In the genomic region with DNA sequence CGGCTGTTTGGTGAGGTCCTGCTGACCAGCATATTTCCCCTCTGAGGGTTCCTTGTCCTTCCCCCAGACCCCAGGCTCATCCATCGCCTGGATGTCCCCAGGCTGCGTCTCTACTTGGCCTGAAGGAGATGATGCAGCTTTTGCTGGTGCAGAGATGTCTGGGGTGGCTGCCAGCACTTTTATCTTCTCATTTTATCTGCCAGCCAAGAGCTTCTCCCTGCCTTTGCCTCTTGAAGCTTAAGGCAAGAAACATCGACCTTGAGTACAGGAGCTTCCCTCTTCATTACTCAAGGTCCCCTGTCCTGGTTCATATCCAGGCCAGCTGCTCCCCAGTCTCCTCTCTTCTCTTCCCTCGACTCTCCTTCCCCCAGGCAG, we compare ENCODE assay signal across 20 cellular contexts. TPM values are rescaled to one million over a fixed set of nuclear protein-coding genes. Genes with fewer than 3 reads are reported as not detected.
DNase-seq lines count a peak whose midpoint lies in the region; ATAC-seq, FAIRE-seq and TF ChIP-seq lines count a peak whose summit lies in the region.
"Had no signal": no experiment of that assay in that cellular context is flagged by ENCODE, and none has a peak within 500 bp of the region (broad histone marks: within the 10 kb centered on the region; RNA-seq: fewer than 3 reads in every experiment).

No MANE protein-coding gene starts in this region.

- CTCF ChIA-PET in HepG2 (lab: Yijun Ruan, JAX; ENCODE audit: low intra/inter-chr PET ratio, low total read pairs): no interaction called here
- CTCF ChIA-PET in H1 (lab: Charles Lee; ENCODE audit: partially characterized antibody): interaction anchor here (0.6 to 2.3 kb wide), 6 partner anchors 9 to 199 kb away, joined by 3 to 10 read pairs (median 3); partner anchors contain the start of genes H6PD and SLC2A7

- no peaks in the 10 kb centered on the region for H3K79me1 ChIP-seq in H1 (ENCODE audit: low read depth, low read length)

- H4K5ac ChIP-seq in H1 (ENCODE audit: insufficient read length, low read depth, low read length): no peak overlapping the region

- H3K79me2 ChIP-seq in HepG2 (ENCODE audit: insufficient read depth, low read length): no peaks in the 10 kb centered on the region
- H3K79me2 ChIP-seq in H1 (ENCODE audit: control insufficient read depth in 1 of 2, insufficient read depth in 2 of 2, low read length in 2 of 2): no peaks in the 10 kb centered on the region

- H3K36me3 ChIP-seq in right lobe of liver (no peaks in the 10 kb centered on the region), HepG2 (replicated peaks in 1 of 2; ENCODE audit: control insufficient read depth in 1 of 2, insufficient read depth in 2 of 2, low read length in 2 of 2) (no peaks in the 10 kb centered on the region), H1 (ENCODE audit: control insufficient read depth in 2 of 4, insufficient read depth in 4 of 4, low read length in 3 of 4) (no peaks in the 10 kb centered on the region)

- H3K4me2 ChIP-seq in HepG2 (ENCODE audit: low read depth, low read length) (no peak overlapping the region), H1 (ENCODE audit: insufficient read depth in 1 of 2, low read depth in 2 of 2, low read length in 2 of 2) (no peak overlapping the region)

- POLR2A ChIA-PET in HepG2 (lab: Yijun Ruan, JAX): interaction anchor here (1.6 kb wide), 1 partner anchor 9 kb away, joined by 4 read pairs; the partner anchor contains the start of gene H6PD
- POLR2A ChIA-PET in H1 (lab: Charles Lee; ENCODE audit: partially characterized antibody): interaction anchor here (0.6 kb wide), 1 partner anchor 10 kb away, joined by 4 read pairs; no protein-coding TSS in a partner anchor

- no peak overlapping the region for H2BK12ac ChIP-seq in H1 (ENCODE audit: low read depth, low read length)

- H3K4me1 ChIP-seq in right lobe of liver (peaks cover 0 to 14% (median 2%) of the 10 kb centered on the region in 4 donors), HepG2 (ENCODE audit: insufficient read depth, low read length) (no peaks in the 10 kb centered on the region), H1 (replicated peaks in 1 of 4; ENCODE audit: control insufficient read depth in 3 of 4, insufficient read depth in 4 of 4, low read length in 3 of 4) (peaks cover 0 to 4% (median 0%) of the 10 kb centered on the region in 4 experiments; a peak in 1 of 7 replicates)

- intact Hi-C loops in right lobe of liver (cut with DNase I) (no loop called here), HepG2 (cut with micrococcal nuclease; ENCODE audit: unreplicated experiment) (no loop called here)

- DNase-seq in right lobe of liver (no peak), HepG2 (ENCODE audit: low spot score) (no peak), M059J (ENCODE audit: low read depth) (peak; percentile 55), H1 (ENCODE audit: low read depth in 1 of 2, low spot score in 2 of 2) (no peak), NCI-H446 (lab: John Stamatoyannopoulos, UW) (no peak)
- DNase-seq: 8988T; DMS53; GOT3; Karpas-422; MM.1S; NCI-H1048; NCI-H1417 treated with DMSO at 0.1 percent for 48 hours; NCI-H187; NCI-H774; NK-92 treated with Interleukin-12 subunit alpha and Interleukin-12 subunit beta, amount 100 ng/mL, for 24 hours had no signal

- BruUV-seq in HepG2 (replicated peaks; lab: Mats Ljungman, UMichigan): no TSS peak

- TF ChIP-seq POLR2A in right lobe of liver (IDR thresholded peaks at IDR 0.05): no peak
- no peak for TF ChIP-seq POLR2A in HepG2 (IDR thresholded peaks at IDR 0.05; ENCODE audit: insufficient read depth in 1 of 2, low read depth in 2 of 2, low read length in 2 of 2)
- TF ChIP-seq POLR2A in H1 (IDR thresholded peaks at IDR 0.05; ENCODE audit: control extremely low read depth in 1 of 2, low read depth in 2 of 2, low read length in 2 of 2): no peak

- 0 out of 2 replicates have a peak overlapping the region, but pooled peaks have one; percentile 43 for H4K8ac ChIP-seq in H1 (ENCODE audit: extremely low read depth, insufficient read depth, low read length)

- H2BK15ac ChIP-seq in H1 (ENCODE audit: low read length): no peak overlapping the region

- H4K91ac ChIP-seq in H1 (replicated peaks; ENCODE audit: insufficient read length, low read length): no peak overlapping the region

- H3K14ac ChIP-seq in H1 (ENCODE audit: insufficient read length): no peak overlapping the region

- TF ChIP-seq EP300 in HepG2 (IDR thresholded peaks at IDR 0.05; ENCODE audit: low read depth in 2 of 2, low read length in 2 of 2) (no peak), HepG2 (CRISPR knock-in tag; IDR thresholded peaks at IDR 0.05; ENCODE audit: borderline replicate concordance) (no peak), H1 (IDR thresholded peaks at IDR 0.05; ENCODE audit: borderline replicate concordance in 1 of 2, low read depth in 2 of 2, low read length in 2 of 2) (no peak)

- H2BK120ac ChIP-seq in H1 (replicated peaks; ENCODE audit: low read depth, low read length): no peak overlapping the region

- H3K27ac ChIP-seq in right lobe of liver (no peak overlapping the region), HepG2 (ENCODE audit: extremely low read length, insufficient read depth, low read length) (no peak overlapping the region), H1 (ENCODE audit: low read depth, low read length) (no peak overlapping the region)

- TF ChIP-seq RAD21 in HepG2 (CRISPR knock-in tag; IDR thresholded peaks at IDR 0.05) (no peak), H1 (IDR thresholded peaks at IDR 0.05 in 1 of 2, conservative IDR thresholded peaks at IDR 0.05 in 1 of 2; ENCODE audit: low read depth in 2 of 2, low read length in 2 of 2) (no peak)

- H2BK20ac ChIP-seq in H1 (ENCODE audit: low read length): no peak overlapping the region

- H3K23ac ChIP-seq in H1 (ENCODE audit: insufficient read length): no peak overlapping the region

- no peak for FAIRE-seq in HepG2 (lab: Jason Lieb, UNC)
- no peak for FAIRE-seq in H1 (lab: Jason Lieb, UNC)
- FAIRE-seq: D721Med, GM12878 had no signal

- H2AK5ac ChIP-seq in H1 (ENCODE audit: low read depth, low read length): no peak overlapping the region

- H3K4me3 ChIP-seq in right lobe of liver (no peak overlapping the region), HepG2 (replicated peaks in 1 of 3; ENCODE audit: insufficient read depth in 1 of 3, low read depth in 2 of 3, low read length in 3 of 3) (no peak overlapping the region), H1 (ENCODE audit: extremely low read depth in 1 of 4, insufficient read depth in 2 of 4, low read depth in 3 of 4, low read length in 4 of 4) (no peak overlapping the region)
- H3K4me3 ChIP-seq: GM12878 had no signal

- no peak overlapping the region for H2AFZ ChIP-seq in HepG2 (ENCODE audit: low read length)
- no peak overlapping the region for H2AFZ ChIP-seq in H1 (ENCODE audit: low read length)

- TF ChIP-seq CTCF in right lobe of liver (IDR thresholded peaks at IDR 0.05) (no peak), HepG2 (CRISPR knock-in tag; IDR thresholded peaks at IDR 0.05) (no peak), H1 (IDR thresholded peaks at IDR 0.05; ENCODE audit: control extremely low read depth in 1 of 3, insufficient read depth in 1 of 3, low read depth in 1 of 3, low read length in 3 of 3) (no peak)

- no peaks in the 10 kb centered on the region for H3K9me3 ChIP-seq in right lobe of liver
- no peaks in the 10 kb centered on the region for H3K9me3 ChIP-seq in HepG2 (ENCODE audit: low read length)
- no peaks in the 10 kb centered on the region for H3K9me3 ChIP-seq in H1 (ENCODE audit: insufficient read depth in 2 of 2, low read depth in 1 of 2, low read length in 1 of 2)

- H3K27me3 ChIP-seq in right lobe of liver (no peaks in the 10 kb centered on the region), HepG2 (ENCODE audit: control insufficient read depth in 1 of 2, insufficient read depth in 2 of 2, low read length in 2 of 2) (peaks cover 1 to 15% of the 10 kb centered on the region in 2 experiments; a peak in 2 of 5 replicates), H1 (replicated peaks in 1 of 4; ENCODE audit: control insufficient read depth in 3 of 4, extremely low read depth in 1 of 4, insufficient read depth in 3 of 4, low read length in 3 of 4) (no peaks in the 10 kb centered on the region)

- in situ Hi-C loops in HepG2 (cut with HindIII; ENCODE audit: extremely low pct_ligation_motif_present, low pct_unique_long_range_greater_than_20kb): no loop called here

- H3K23me2 ChIP-seq in H1 (ENCODE audit: low read depth, low read length): no peaks in the 10 kb centered on the region

- H3K18ac ChIP-seq in H1 (ENCODE audit: extremely low read depth, low read length): peak overlapping the region; percentile 60

- ATAC-seq in right lobe of liver: peak in 3 of 4 donors; percentile 9 to 39 (median 11)
- ATAC-seq in HepG2: no peak
- no peak for ATAC-seq in GM21515 (IDR thresholded peaks at IDR 0.05; ENCODE audit: unreplicated experiment)
- no peak for ATAC-seq in HG03469 (IDR thresholded peaks at IDR 0.05; ENCODE audit: unreplicated experiment)
- ATAC-seq: GM12878, SK-N-SH treated with all-trans-retinoic acid at 6 μM for 48 hours had no signal

- H3K9ac ChIP-seq in HepG2 (ENCODE audit: insufficient read depth, low read depth, low read length) (no peak overlapping the region), H1 (replicated peaks in 1 of 4; ENCODE audit: extremely low read depth in 1 of 4, low read depth in 3 of 4, low read length in 3 of 4) (no peak overlapping the region)

- 75% methylated on average over 4 of the region's 5 CpGs for WGBS in right lobe of liver (ENCODE audit: insufficient coverage, low coverage, low lambda C conversion rate, missing lambda C conversion rate)
- 29% methylated on average over 4 of the region's 5 CpGs for WGBS in HepG2 (ENCODE audit: low lambda C conversion rate)
- WGBS in H1 (ENCODE audit: extremely low coverage in 1 of 2, insufficient coverage in 1 of 2, insufficient read length in 1 of 2, insufficient replicate concordance in 2 of 2, low coverage in 1 of 2, low lambda C conversion rate in 2 of 2, missing lambda C conversion rate in 1 of 2), 2 experiments: 89% methylated on average over 5 of the region's 5 CpGs; no CpG with 5 or more reads in 1 of the 2 experiments

- H3K4ac ChIP-seq in H1 (replicated peaks; ENCODE audit: insufficient read length, low read depth, low read length): no peak overlapping the region

- H3K56ac ChIP-seq in H1 (replicated peaks; ENCODE audit: insufficient read length, low read depth, low read length): no peak overlapping the region

- no peak overlapping the region for H2BK5ac ChIP-seq in H1 (ENCODE audit: low read depth, low read length)

- H4K20me1 ChIP-seq in HepG2 (ENCODE audit: insufficient read depth, low read length) (no peaks in the 10 kb centered on the region), H1 (replicated peaks in 1 of 2; ENCODE audit: control insufficient read depth in 1 of 2, insufficient read depth in 2 of 2, low read length in 2 of 2) (no peaks in the 10 kb centered on the region)

RNA-seq across cellular contexts. Expression of gene H6PD, which starts 9.2 kb away (rescaled TPM):
- 100 to 1,000 TPM; 102 to 158 (median 120) TPM for total RNA-seq in right lobe of liver
- 6.3 and 9.3 TPM in 2 replicates for total RNA-seq in HepG2 (2016; rRNA removed; fragmentation: Illumina TruSeq; extraction: Trizol)
- total RNA-seq in HepG2 (2016; cell fraction: cytosol; rRNA removed; fragmentation: Illumina TruSeq; extraction: Trizol; ENCODE audit: low read depth): 0.79 and 0.81 TPM in 2 replicates
- total RNA-seq in HepG2 (2016; cell fraction: insoluble cytoplasmic fraction; rRNA removed; fragmentation: Illumina TruSeq; extraction: Trizol): 5.4 and 9.4 TPM in 2 replicates
- total RNA-seq in HepG2 (2016; cell fraction: membrane; rRNA removed; fragmentation: Illumina TruSeq; extraction: Trizol): 2.5 TPM in 2 replicates
- total RNA-seq in HepG2 (2016; cell fraction: nucleus; rRNA removed; fragmentation: Illumina TruSeq; extraction: Trizol): 10.0 and 12.1 TPM in 2 replicates
- polyA plus RNA-seq in HepG2 (2011; rRNA removed): 14.1 and 21.5 TPM in 2 replicates
- 13.3 and 14.5 TPM in 2 replicates for polyA plus RNA-seq in HepG2 (2011; cell fraction: cytosol; rRNA removed)
- 26.3 and 26.5 TPM in 2 replicates for polyA plus RNA-seq in HepG2 (2011; cell fraction: nucleus; rRNA removed)
- polyA plus RNA-seq in HepG2 (2012): 10.8 and 11.1 TPM in 2 replicates
- polyA plus RNA-seq in HepG2 (2016; cell fraction: cytosol; fragmentation: Illumina TruSeq; extraction: Trizol; ENCODE audit: low read depth): 0.36 TPM in 2 replicates
- 4.2 and 4.6 TPM in 2 replicates for polyA plus RNA-seq in HepG2 (2016; cell fraction: insoluble cytoplasmic fraction; fragmentation: Illumina TruSeq; extraction: Trizol; ENCODE audit: low read depth)
- 0.93 and 0.94 TPM in 2 replicates for polyA plus RNA-seq in HepG2 (2016; cell fraction: membrane; fragmentation: Illumina TruSeq; extraction: Trizol; ENCODE audit: low read depth)
- 15.4 and 16.8 TPM in 2 replicates for polyA plus RNA-seq in HepG2 (2016; cell fraction: nucleus; fragmentation: Illumina TruSeq; extraction: Trizol; ENCODE audit: insufficient read depth, low read depth)
- 2.9 and 31.0 TPM in 2 replicates for polyA minus RNA-seq in HepG2 (2011; rRNA and poly(A)+ RNA removed; ENCODE audit: low replicate concordance)
- 14.3 and 18.7 TPM in 2 replicates for polyA minus RNA-seq in HepG2 (2011; cell fraction: cytosol; rRNA and poly(A)+ RNA removed)
- 7.9 and 11.3 TPM in 2 replicates for polyA minus RNA-seq in HepG2 (2011; cell fraction: nucleus; rRNA and poly(A)+ RNA removed)
- 7.7 and 15.9 TPM in 2 replicates for total RNA-seq in M059J (2014; rRNA removed; shearing (Covaris generic))
- 3.8 and 4.0 TPM in 2 replicates for total RNA-seq in H1 (2021; fragmentation: NEBNext Ultra II Directional; extraction: Animal tissue kit (Norgen Biotek cat#: 25700))
- 3.6 and 5.0 TPM in 2 replicates for polyA plus RNA-seq in H1 (2011; rRNA removed)
- 3.7 TPM for polyA plus RNA-seq in H1 (2011; cell fraction: cytosol; rRNA removed)
- polyA plus RNA-seq in H1 (2011; cell fraction: nucleus; rRNA removed): 6.8 TPM
- 3.3 to 5.0 TPM (median 3.8 TPM) in 4 replicates for polyA plus RNA-seq in H1 (2012, experiment 1 of 2)
- 3.4 TPM for polyA plus RNA-seq in H1 (2012, experiment 2 of 2)
- polyA plus RNA-seq in H1 (2013, experiment 1 of 2): 5.8 TPM
- polyA plus RNA-seq in H1 (2013, experiment 2 of 2): 4.7 TPM
- 3.8 and 3.9 TPM in 2 replicates for polyA minus RNA-seq in H1 (2011; rRNA and poly(A)+ RNA removed)
- 3.4 TPM for polyA minus RNA-seq in H1 (2011; cell fraction: cytosol; rRNA and poly(A)+ RNA removed)
- polyA minus RNA-seq in H1 (2011; cell fraction: nucleus; rRNA and poly(A)+ RNA removed): 3.4 TPM

Comparison
In these comparisons a context has a peak if more than half of its experiments do, and no peak if none do; other contexts are left out.
1. ATAC-seq: peak in right lobe of liver (3 of 4); none in HepG2 (single experiment), GM21515 (single experiment) and HG03469 (single experiment).